Comparison of ENCODE assay signal across 30 cellular contexts in genomic region chr6:160956300-160957035, GRCh38.
"Had no signal": no experiment of that assay in that cellular context is flagged by ENCODE, and none has a peak within 500 bp of the region (broad histone marks: within the 10 kb centered on the region; RNA-seq: fewer than 3 reads in every experiment).

No MANE protein-coding gene starts in this region.

- H3K4me3 Mint-ChIP-seq: activated CD4-positive, alpha-beta T cell treated with anti-CD3 and anti-CD28 coated beads, Interleukin-2, amount 10 ng/mL, durations not matched to agents 24 days and 14 days; activated CD8-positive, alpha-beta T cell treated with anti-CD3 and anti-CD28 coated beads for 36 hours; activated naive CD4-positive, alpha-beta T cell treated with anti-CD3 and anti-CD28 coated beads, Interleukin-2, amount 50 U/mL, for 24 hours; activated naive CD8-positive, alpha-beta T cell treated with anti-CD3 and anti-CD28 coated beads, Interleukin-2, amount 10 ng/mL, durations not matched to agents 7 days and 5 days; activated T-cell treated with anti-CD3 and anti-CD28 coated beads, Interleukin-2, amount 50 U/mL, for 72 hours; T-helper 2 cell treated with Interferon-gamma antibody and Interleukin-4, amounts not matched to agents 5 μg/mL and 100 μg/mL, for 36 hours had no signal

- H3K4me1 ChIP-seq: ascending aorta had no signal

- ATAC-seq: activated CD8-positive, alpha-beta T cell treated with anti-CD3 and anti-CD28 coated beads for 36 hours; activated T-cell treated with anti-CD3 and anti-CD28 coated beads, Interleukin-2, amount 50 U/mL, for 72 hours; Panc1 had no signal

- H3K4me3 ChIP-seq: ascending aorta, cardiac muscle cell, SJCRH30, SK-N-MC had no signal

- H3K36me3 ChIP-seq: ascending aorta, cardiac muscle cell, SJCRH30 had no signal

- H3K4me1 Mint-ChIP-seq: activated CD4-positive, alpha-beta T cell treated with anti-CD3 and anti-CD28 coated beads, Interleukin-2, amount 10 ng/mL, durations not matched to agents 24 days and 14 days; activated naive CD4-positive, alpha-beta T cell treated with anti-CD3 and anti-CD28 coated beads, Interleukin-2, amount 50 U/mL, for 24 hours; activated naive CD8-positive, alpha-beta T cell treated with anti-CD3 and anti-CD28 coated beads, Interleukin-2, amount 10 ng/mL, durations not matched to agents 7 days and 5 days had no signal

- H3K36me3 Mint-ChIP-seq: activated naive CD4-positive, alpha-beta T cell treated with anti-CD3 and anti-CD28 coated beads, Interleukin-2, amount 50 U/mL, for 24 hours; activated naive CD8-positive, alpha-beta T cell treated with anti-CD3 and anti-CD28 coated beads, Interleukin-2, amount 10 ng/mL, durations not matched to agents 7 days and 5 days had no signal

- H3K27me3 ChIP-seq: ascending aorta, cardiac muscle cell, SJCRH30 had no signal

- DNase-seq: activated CD4-positive, alpha-beta T cell treated with anti-CD3 and anti-CD28 coated beads, Interleukin-2, amount 10 ng/mL, durations not matched to agents 24 days and 14 days; activated CD4-positive, alpha-beta T cell treated with anti-CD3 and anti-CD28 coated beads, Interleukin-2, amount 50 U/mL, for 4 hours; activated CD8-positive, alpha-beta T cell treated with anti-CD3 and anti-CD28 coated beads for 36 hours; activated gamma-delta T cell; activated naive CD4-positive, alpha-beta T cell treated with Interleukin-2 at 50 U/mL for 16 hours; activated naive CD8-positive, alpha-beta T cell treated with anti-CD3 and anti-CD28 coated beads, Interleukin-2, amount 10 ng/mL, durations not matched to agents 7 days and 5 days; activated T-cell treated with anti-CD3 and anti-CD28 coated beads, Interleukin-2, amount 50 U/mL, for 1 hour; activated T-cell treated with anti-CD3 and anti-CD28 coated beads, Interleukin-2, amount 50 U/mL, for 72 hours; amygdala; Karpas-422; KBM-7; NCI-H1105; NCI-H1417 treated with DMSO at 0.1 percent for 48 hours; NCI-H187 treated with DMSO at 0.1 percent for 48 hours; NCI-H2081; NCI-H2171 treated with DMSO at 0.1 percent for 48 hours; NCI-H2227 treated with DMSO at 0.1 percent for 48 hours; NCI-H446; NCI-H510A treated with DMSO at 0.1 percent for 48 hours; NCI-H526 treated with DMSO at 0.1 percent for 48 hours; NCI-H774; SHP77; SJCRH30 had no signal

- H3K9me3 ChIP-seq: ascending aorta, SJCRH30 had no signal

- H3K27ac Mint-ChIP-seq: activated CD4-positive, alpha-beta T cell treated with anti-CD3 and anti-CD28 coated beads, Interleukin-2, amount 10 ng/mL, durations not matched to agents 24 days and 14 days; activated CD8-positive, alpha-beta T cell treated with anti-CD3 and anti-CD28 coated beads for 36 hours; activated naive CD4-positive, alpha-beta T cell treated with anti-CD3 and anti-CD28 coated beads, Interleukin-2, amount 50 U/mL, for 24 hours; activated naive CD8-positive, alpha-beta T cell treated with anti-CD3 and anti-CD28 coated beads, Interleukin-2, amount 10 ng/mL, durations not matched to agents 7 days and 5 days; activated T-cell treated with anti-CD3 and anti-CD28 coated beads, Interleukin-2, amount 50 U/mL, for 72 hours; activated T-helper 2 cell treated with anti-CD3 and anti-CD28 coated beads, Interferon-gamma antibody, Interleukin-2, Interleukin-4, amounts not matched to agents 10 μg/mL and 5 μg/mL and 100 μg/mL, durations not matched to agents 14 hours and 24 hours and 36 hours; T-helper 2 cell treated with Interferon-gamma antibody and Interleukin-4, amounts not matched to agents 5 μg/mL and 100 μg/mL, for 36 hours had no signal

- H3K27ac ChIP-seq: ascending aorta, cardiac muscle cell, SJCRH30, SK-N-MC had no signal

- H3K9me3 Mint-ChIP-seq: activated CD4-positive, alpha-beta T cell treated with anti-CD3 and anti-CD28 coated beads, Interleukin-2, amount 10 ng/mL, durations not matched to agents 24 days and 14 days; activated CD8-positive, alpha-beta T cell treated with anti-CD3 and anti-CD28 coated beads for 36 hours; activated naive CD4-positive, alpha-beta T cell treated with anti-CD3 and anti-CD28 coated beads, Interleukin-2, amount 50 U/mL, for 24 hours; activated naive CD8-positive, alpha-beta T cell treated with anti-CD3 and anti-CD28 coated beads, Interleukin-2, amount 10 ng/mL, durations not matched to agents 7 days and 5 days; activated T-cell treated with anti-CD3 and anti-CD28 coated beads, Interleukin-2, amount 50 U/mL, for 72 hours; activated T-helper 2 cell treated with anti-CD3 and anti-CD28 coated beads, Interferon-gamma antibody, Interleukin-2, Interleukin-4, amounts not matched to agents 10 μg/mL and 5 μg/mL and 100 μg/mL, durations not matched to agents 14 hours and 24 hours and 36 hours; T-helper 2 cell treated with Interferon-gamma antibody and Interleukin-4, amounts not matched to agents 5 μg/mL and 100 μg/mL, for 36 hours had no signal
